In genomic region chr2:232388324-232388891, GRCh38 we compare ENCODE assay signal across 27 cellular contexts. TPM values are rescaled to one million over a fixed set of nuclear protein-coding genes. Genes with fewer than 3 reads are reported as not detected.
DNase-seq lines count a peak whose midpoint lies in the region; ATAC-seq and TF ChIP-seq lines count a peak whose summit lies in the region.
"Had no signal": no experiment of that assay in that cellular context is flagged by ENCODE, and none has a peak within 500 bp of the region (broad histone marks: within the 10 kb centered on the region; RNA-seq: fewer than 3 reads in every experiment).

No MANE protein-coding gene starts in this region.

- H3K27ac Mint-ChIP-seq in nephron progenitor cell: no peak overlapping the region
- H3K27ac Mint-ChIP-seq: activated naive CD8-positive, alpha-beta T cell treated with anti-CD3 and anti-CD28 coated beads, Interleukin-2, amount 10 ng/mL, durations not matched to agents 7 days and 5 days; activated T-helper 17 cell treated with anti-CD3 and anti-CD28 coated beads, Interleukin-2, amount 50 U/mL, for 72 hours; CD8-positive, alpha-beta T cell; nephron had no signal

- H3K27ac ChIP-seq in SJSA1 (peak overlapping the region; percentile 65), iPS DF 6.9 (ENCODE audit: low read length) (no peak overlapping the region), upper lobe of right lung (no peak overlapping the region)
- H3K27ac ChIP-seq: HL-60, testis had no signal

- peak; percentile 5 for ATAC-seq in upper lobe of right lung
- ATAC-seq in HG03521 (IDR thresholded peaks at IDR 0.05; ENCODE audit: unreplicated experiment): no peak
- no peak for ATAC-seq in GM21390 (IDR thresholded peaks at IDR 0.05; ENCODE audit: unreplicated experiment)
- no peak for ATAC-seq in GM21529 (IDR thresholded peaks at IDR 0.05; ENCODE audit: unreplicated experiment)
- ATAC-seq: activated T-helper 17 cell treated with anti-CD3 and anti-CD28 coated beads, Interleukin-2, amount 50 U/mL, for 72 hours; CD8-positive, alpha-beta T cell had no signal

- no peaks in the 10 kb centered on the region for H3K36me3 Mint-ChIP-seq in nephron progenitor cell (ENCODE audit: low read depth)
- H3K36me3 Mint-ChIP-seq: activated naive CD8-positive, alpha-beta T cell treated with anti-CD3 and anti-CD28 coated beads, Interleukin-2, amount 10 ng/mL, durations not matched to agents 7 days and 5 days; CD8-positive, alpha-beta T cell had no signal

- intact Hi-C loops in upper lobe of right lung (cut with DNase I): no loop called here

- peaks cover 19% of the 10 kb centered on the region for H3K9me3 Mint-ChIP-seq in nephron progenitor cell
- H3K9me3 Mint-ChIP-seq: activated naive CD8-positive, alpha-beta T cell treated with anti-CD3 and anti-CD28 coated beads, Interleukin-2, amount 10 ng/mL, durations not matched to agents 7 days and 5 days; activated T-helper 17 cell treated with anti-CD3 and anti-CD28 coated beads, Interleukin-2, amount 50 U/mL, for 72 hours; CD8-positive, alpha-beta T cell had no signal

- peaks cover 94% of the 10 kb centered on the region for H3K27me3 Mint-ChIP-seq in nephron progenitor cell (ENCODE audit: low read depth, poor library complexity)

- H3K4me3 Mint-ChIP-seq in nephron progenitor cell: no peak overlapping the region
- H3K4me3 Mint-ChIP-seq: activated naive CD8-positive, alpha-beta T cell treated with anti-CD3 and anti-CD28 coated beads, Interleukin-2, amount 10 ng/mL, durations not matched to agents 7 days and 5 days; activated T-helper 17 cell treated with anti-CD3 and anti-CD28 coated beads, Interleukin-2, amount 50 U/mL, for 72 hours; CD8-positive, alpha-beta T cell had no signal

- H3K4me3 ChIP-seq in SJSA1 (no peak overlapping the region), iPS DF 6.9 (ENCODE audit: low read length) (peak overlapping the region; percentile 48; the same call in 1 of the 2 replicates), upper lobe of right lung (peak overlapping the region; percentile 36)

- H3K4me1 ChIP-seq in SJSA1 (replicated peaks) (peaks cover 59% of the 10 kb centered on the region), iPS DF 6.9 (ENCODE audit: control insufficient read depth, insufficient read depth, low read length) (peaks cover 3% of the 10 kb centered on the region; the same call in 1 of the 2 replicates), upper lobe of right lung (no peaks in the 10 kb centered on the region)

- peaks cover 5% of the 10 kb centered on the region for H3K4me1 Mint-ChIP-seq in nephron progenitor cell
- H3K4me1 Mint-ChIP-seq: activated T-helper 17 cell treated with anti-CD3 and anti-CD28 coated beads, Interleukin-2, amount 50 U/mL, for 72 hours had no signal

- WGBS in iPS DF 6.9 (ENCODE audit: insufficient coverage, insufficient read length): no CpG with 5 or more reads among the region's 42 CpGs

- H3K27me3 ChIP-seq in SJSA1 (replicated peaks): no peaks in the 10 kb centered on the region
- peaks cover 29% of the 10 kb centered on the region for H3K27me3 ChIP-seq in iPS DF 6.9 (ENCODE audit: control insufficient read depth, insufficient read depth, low read length)
- H3K27me3 ChIP-seq in upper lobe of right lung: peaks cover 49% of the 10 kb centered on the region
- H3K27me3 ChIP-seq: testis had no signal

- H3K9me3 ChIP-seq in SJSA1 (replicated peaks) (no peaks in the 10 kb centered on the region), iPS DF 6.9 (ENCODE audit: control insufficient read depth, insufficient read depth, low read length) (no peaks in the 10 kb centered on the region), upper lobe of right lung (no peaks in the 10 kb centered on the region)
- H3K9me3 ChIP-seq: testis had no signal

- TF ChIP-seq CTCF in nephron progenitor cell (IDR thresholded peaks at IDR 0.05) (no peak), upper lobe of right lung (IDR thresholded peaks at IDR 0.05) (no peak)

- no peaks in the 10 kb centered on the region for H3K36me3 ChIP-seq in SJSA1
- H3K36me3 ChIP-seq in iPS DF 6.9 (ENCODE audit: control insufficient read depth, insufficient read depth, low read length): no peaks in the 10 kb centered on the region
- H3K36me3 ChIP-seq in upper lobe of right lung: no peaks in the 10 kb centered on the region

- DNase-seq in SJSA1 (ENCODE audit: low read depth in 1 of 2, low spot score in 2 of 2) (no peak), iPS DF 6.9 (ENCODE audit: low read depth, low spot score) (no peak), nephron progenitor cell (peak; percentile 46), upper lobe of right lung (peak; percentile 63)
- DNase-seq: activated CD4-positive, alpha-beta T cell treated with anti-CD3 and anti-CD28 coated beads, Interleukin-2, amount 50 U/mL, for 4 hours; activated CD8-positive, alpha-beta memory T cell treated with anti-CD3 and anti-CD28 coated beads, Interleukin-2, amount 50 U/mL, for 4 hours; activated naive CD8-positive, alpha-beta T cell treated with anti-CD3 and anti-CD28 coated beads, Interleukin-2, amount 10 ng/mL, durations not matched to agents 7 days and 5 days; CD8-positive, alpha-beta T cell; cerebellar nuclear complex; effector CD8-positive, alpha-beta T cell; foreskin melanocyte; NCI-H1417; NCI-H524; stimulated activated CD4-positive, alpha-beta T cell treated with anti-CD3 and anti-CD28 coated beads, Interleukin-2, amount 100 ng/mL, for 48 hours; stimulated activated naive CD4-positive, alpha-beta T cell; T-helper 9 cell; testis had no signal

RNA-seq across cellular contexts. Expression of gene ALPP, which starts 9.9 kb away (rescaled TPM):
- 0.45 TPM in 1 of 2 replicates, not detected in the other for total RNA-seq in SJSA1 (2014; rRNA removed; shearing (Covaris generic))
- 9.5 TPM for total RNA-seq in upper lobe of right lung
- total RNA-seq: activated naive CD8-positive, alpha-beta T cell treated with anti-CD3 and anti-CD28 coated beads, Interleukin-2, amount 10 ng/mL, durations not matched to agents 7 days and 5 days; CD8-positive, alpha-beta T cell; mononuclear cell; pulmonary artery endothelial cell; RPMI7951 had no signal

RNA-seq across cellular contexts. Expression of gene ALPG, which starts 18.2 kb away (rescaled TPM):
- total RNA-seq in SJSA1 (2014; rRNA removed; shearing (Covaris generic)): 0.03 TPM in 1 of 2 replicates, not detected in the other
- total RNA-seq in upper lobe of right lung: 0.49 TPM
- total RNA-seq: activated naive CD8-positive, alpha-beta T cell treated with anti-CD3 and anti-CD28 coated beads, Interleukin-2, amount 10 ng/mL, durations not matched to agents 7 days and 5 days; activated T-helper 17 cell treated with anti-CD3 and anti-CD28 coated beads, Interleukin-2, amount 50 U/mL, for 72 hours; CD8-positive, alpha-beta T cell; MCF 10A; mononuclear cell; pulmonary artery endothelial cell; RPMI7951 had no signal

Comparison
In these comparisons a context has a peak if more than half of its experiments do, and no peak if none do; other contexts are left out.
1. DNase-seq: peak in nephron progenitor cell (single experiment) and upper lobe of right lung (single experiment); none in SJSA1 (0 of 2) and iPS DF 6.9 (single experiment).